Comparison of ENCODE assay signal across 22 cellular contexts in genomic region chr10:88763441-88763840, GRCh38. TPM values are rescaled to one million over a fixed set of nuclear protein-coding genes. Genes with fewer than 3 reads are reported as not detected.
DNase-seq lines count a peak whose midpoint lies in the region; ATAC-seq, FAIRE-seq and TF ChIP-seq lines count a peak whose summit lies in the region.
"Had no signal": no experiment of that assay in that cellular context is flagged by ENCODE, and none has a peak within 500 bp of the region (broad histone marks: within the 10 kb centered on the region; RNA-seq: fewer than 3 reads in every experiment).

No MANE protein-coding gene starts in this region.

- CTCF ChIA-PET in SK-N-SH (lab: Yijun Ruan, JAX) = interaction anchor here (0.7 to 1.6 kb wide), 2 partner anchors 15 to 47 kb away, joined by 3 to 4 read pairs; no protein-coding TSS in a partner anchor

- peaks cover under 1% of the 10 kb centered on the region for H3F3A ChIP-seq in SK-N-SH (replicated peaks; ENCODE audit: insufficient read depth)

- no peak overlapping the region for H3K4me3 ChIP-seq in SK-N-SH (ENCODE audit: low read depth in 2 of 2, low read length in 1 of 2)
- no peak overlapping the region for H3K4me3 ChIP-seq in bronchial epithelial cell (ENCODE audit: low read depth, low read length)
- H3K4me3 ChIP-seq: BLaER1, GM12878, GM23338 had no signal

- TF ChIP-seq RAD21 in SK-N-SH (IDR thresholded peaks at IDR 0.05; ENCODE audit: low read length) = no peak

- no peak for TF ChIP-seq EP300 in SK-N-SH (IDR thresholded peaks at IDR 0.05; ENCODE audit: borderline replicate concordance in 1 of 2, low read depth in 1 of 2, low read length in 1 of 2)

- H3K9me2 ChIP-seq in SK-N-SH = no peaks in the 10 kb centered on the region

- 86% methylated on average over 1 of the region's 1 CpG for WGBS in SK-N-SH (ENCODE audit: low lambda C conversion rate)

- no peak overlapping the region for H3K9ac ChIP-seq in SK-N-SH
- H3K9ac ChIP-seq: BLaER1 had no signal

- no peaks in the 10 kb centered on the region for H3K79me2 ChIP-seq in SK-N-SH (ENCODE audit: insufficient read depth)

- H2AFZ ChIP-seq in SK-N-SH (ENCODE audit: low read depth) = 0 out of 2 replicates have a peak overlapping the region, but pooled peaks have one; percentile 36
- H2AFZ ChIP-seq: GM23338 had no signal

- POLR2A ChIA-PET in SK-N-SH (lab: Yijun Ruan, JAX) = no interaction called here

- TF ChIP-seq CTCF in SK-N-SH (IDR thresholded peaks at IDR 0.05) = no peak
- TF ChIP-seq CTCF in bronchial epithelial cell (IDR thresholded peaks at IDR 0.05; ENCODE audit: insufficient read depth, low read length, severe bottlenecking) = no peak

- no peaks in the 10 kb centered on the region for H3K4me1 ChIP-seq in SK-N-SH (ENCODE audit: control insufficient read depth in 1 of 2, insufficient read depth in 2 of 2, low read depth in 1 of 2, low read length in 1 of 2)

- no peak for FAIRE-seq in bronchial epithelial cell (lab: Jason Lieb, UNC)
- FAIRE-seq: GM12878, HTR-8/SVneo had no signal

- ATAC-seq in SK-N-SH treated with all-trans-retinoic acid at 6 μM for 48 hours = no peak
- no peak for ATAC-seq in GM18867 (IDR thresholded peaks at IDR 0.05; ENCODE audit: unreplicated experiment)
- ATAC-seq: GM23338, HCT116 had no signal

- no peaks in the 10 kb centered on the region for H4K20me1 ChIP-seq in SK-N-SH (ENCODE audit: insufficient read depth)
- H4K20me1 ChIP-seq: BLaER1 had no signal

- H3K9me3 ChIP-seq in SK-N-SH = no peaks in the 10 kb centered on the region
- H3K9me3 ChIP-seq: BLaER1 had no signal

- no peak overlapping the region for H3K27ac ChIP-seq in SK-N-SH (ENCODE audit: low read depth in 2 of 2, low read length in 1 of 2)
- H3K27ac ChIP-seq: BLaER1 had no signal

- no peaks in the 10 kb centered on the region for H3K36me3 ChIP-seq in SK-N-SH (replicated peaks in 1 of 2; ENCODE audit: control insufficient read depth in 1 of 2, insufficient read depth in 2 of 2, low read length in 1 of 2)
- no peaks in the 10 kb centered on the region for H3K36me3 ChIP-seq in bronchial epithelial cell (ENCODE audit: control insufficient read depth, insufficient read depth, low read length)
- H3K36me3 ChIP-seq: BLaER1 had no signal

- DNase-seq in SK-N-SH (no peak), bronchial epithelial cell (ENCODE audit: low read depth) (peak; percentile 50), left kidney (ENCODE audit: low read depth, low spot score) (peak; percentile 47), stromal cell of bone marrow (ENCODE audit: low read depth) (peak; percentile 16), NCI-H187 treated with DMSO at 0.1 percent for 48 hours (lab: John Stamatoyannopoulos, UW) (no peak), NCI-H2081 treated with DMSO at 0.1 percent for 48 hours (lab: John Stamatoyannopoulos, UW) (no peak)
- DNase-seq: 8988T, GDM1, IMR-90, Kasumi-1, NCI-H1092 treated with DMSO at 0.1 percent for 48 hours, NCI-H1694, NCI-H2107, NCI-H226, NCI-H524 had no signal

- no peak overlapping the region for H3K4me2 ChIP-seq in SK-N-SH
- H3K4me2 ChIP-seq: BLaER1, GM23338 had no signal

- H3K27me3 ChIP-seq in SK-N-SH (ENCODE audit: insufficient read depth) = no peaks in the 10 kb centered on the region
- H3K27me3 ChIP-seq in bronchial epithelial cell (ENCODE audit: control insufficient read depth, insufficient read depth, low read length) = no peaks in the 10 kb centered on the region
- H3K27me3 ChIP-seq: BLaER1 had no signal

TF ChIP-seq in SK-N-SH, 30 proteins besides CTCF, POLR2A, EP300 and RAD21:
- TF ChIP-seq RXRA (IDR thresholded peaks at IDR 0.05; ENCODE audit: borderline replicate concordance, low read depth) (no peak), GABPA (IDR thresholded peaks at IDR 0.05; ENCODE audit: low read depth) (no peak), NRF1 (IDR thresholded peaks at IDR 0.05; ENCODE audit: low read depth, low read length) (no peak), POLR2AphosphoS5 (IDR thresholded peaks at IDR 0.05; ENCODE audit: low read depth, low read length) (no peak), MEF2A (IDR thresholded peaks at IDR 0.05; ENCODE audit: borderline replicate concordance, low read depth) (no peak)

TF ChIP-seq in SK-N-SH treated with all-trans-retinoic acid at 6 μM for 48 hours, 23 proteins besides CTCF, POLR2A, EP300 and RAD21:
- TF ChIP-seq ZC3H10 (CRISPR knock-in tag; IDR thresholded peaks at IDR 0.05) (no peak), ZFP30 (CRISPR knock-in tag; IDR thresholded peaks at IDR 0.05) (no peak), ARNTL (CRISPR knock-in tag; IDR thresholded peaks at IDR 0.05; ENCODE audit: borderline replicate concordance, low read depth) (no peak)
TF ChIP-seq in SK-N-SH treated with all-trans-retinoic acid at 6 μM for 48 hours: peak in this region for 0.

RNA-seq across cellular contexts. Expression of gene LIPN, which starts 3.6 kb away (rescaled TPM):
- polyA plus RNA-seq in SK-N-SH (2012; rRNA removed) = not detected in 2 replicates
- not detected in 2 replicates for polyA plus RNA-seq in SK-N-SH (2012; cell fraction: cytosol; rRNA removed)
- polyA plus RNA-seq in SK-N-SH (2012; cell fraction: nucleus; rRNA removed) = not detected in 2 replicates
- total RNA-seq in bronchial epithelial cell = 1.3 TPM in 1 of 2 replicates, not detected in the other
- total RNA-seq: GM23338, IMR-90 had no signal
- polyA plus RNA-seq: GM23338, IMR-90 had no signal

RNA-seq across cellular contexts. Expression of gene LIPM, which starts 39.1 kb away (rescaled TPM):
- polyA plus RNA-seq in SK-N-SH (2012; rRNA removed) = not detected in 2 replicates
- not detected in 2 replicates for polyA plus RNA-seq in SK-N-SH (2012; cell fraction: cytosol; rRNA removed)
- not detected in 2 replicates for polyA plus RNA-seq in SK-N-SH (2012; cell fraction: nucleus; rRNA removed)
- total RNA-seq in bronchial epithelial cell = not detected in 2 replicates
- total RNA-seq: GM12878, GM23338, IMR-90 had no signal
- polyA plus RNA-seq: GM12878, GM23338, IMR-90 had no signal

RNA-seq across cellular contexts. Expression of gene LIPK, which starts 57.4 kb away (rescaled TPM):
- not detected in 2 replicates for polyA plus RNA-seq in SK-N-SH (2012; rRNA removed)
- not detected in 2 replicates for polyA plus RNA-seq in SK-N-SH (2012; cell fraction: cytosol; rRNA removed)
- polyA plus RNA-seq in SK-N-SH (2012; cell fraction: nucleus; rRNA removed) = not detected in 2 replicates
- total RNA-seq in bronchial epithelial cell = 0.13 TPM in 1 of 2 replicates, not detected in the other
- total RNA-seq: GM12878, GM23338, IMR-90 had no signal
- polyA plus RNA-seq: GM12878, GM23338, IMR-90 had no signal

Comparison
In these comparisons a context has a peak if more than half of its experiments do, and no peak if none do; other contexts are left out.
1. DNase-seq: peak in bronchial epithelial cell (single experiment), left kidney (single experiment) and stromal cell of bone marrow (single experiment); none in SK-N-SH (single experiment), NCI-H187 treated with DMSO at 0.1 percent for 48 hours (single experiment) and NCI-H2081 treated with DMSO at 0.1 percent for 48 hours (single experiment).